Comparison of ENCODE assay signal across 23 cellular contexts in genomic region chr6:108853077-108853476, GRCh38.
"Had no signal": no experiment of that assay in that cellular context is flagged by ENCODE, and none has a peak within 500 bp of the region (broad histone marks: within the 10 kb centered on the region; RNA-seq: fewer than 3 reads in every experiment).

No MANE protein-coding gene starts in this region.

- H2AFZ ChIP-seq: neural progenitor cell, parathyroid adenoma had no signal

- H3K4me2 ChIP-seq: neural progenitor cell had no signal

- H3K27me3 ChIP-seq: neural progenitor cell, ovary, right lobe of liver, sigmoid colon, stomach, tibial artery, transverse colon, upper lobe of right lung, uterus had no signal

- H3K9ac ChIP-seq: neural progenitor cell, parathyroid adenoma had no signal

- H3K36me3 ChIP-seq: ovary, uterus had no signal

- H3K27ac ChIP-seq: neural progenitor cell, ovary, parathyroid adenoma, psoas muscle, right lobe of liver, sigmoid colon, stomach, transverse colon, upper lobe of right lung, uterus had no signal

- DNase-seq: natural killer cell; occipital lobe; ovary; posterior cingulate gyrus; psoas muscle; right cardiac atrium; right lobe of liver; sigmoid colon; small intestine; stimulated activated CD4-positive, alpha-beta T cell treated with anti-CD3 and anti-CD28 coated beads, Interleukin-15, amount 100 ng/mL, for 24 hours; stimulated activated CD4-positive, alpha-beta T cell treated with anti-CD3 and anti-CD28 coated beads, Interleukin-2, amount 100 ng/mL, for 24 hours; stimulated activated CD4-positive, alpha-beta T cell treated with anti-CD3 and anti-CD28 coated beads, Interleukin-2, amount 100 ng/mL, for 48 hours; stimulated activated CD4-positive, alpha-beta T cell treated with anti-CD3 and anti-CD28 coated beads, Interleukin-4, amount 100 ng/mL, for 24 hours; stimulated activated naive B cell treated with anti-CD40 and anti-IgM and Interleukin-4, amounts not matched to agents 10 μg/mL and 1 μg/mL and 100 μg/mL, for 72 hours; stimulated activated naive CD4-positive, alpha-beta T cell treated with Interleukin-2 at 50 U/mL for 16 hours; stomach; tibial artery; transverse colon; upper lobe of right lung; uterus had no signal

- H3K4me3 ChIP-seq: neural progenitor cell, ovary, psoas muscle, right lobe of liver, sigmoid colon, stomach, tibial artery, transverse colon, upper lobe of right lung, uterus had no signal

- ATAC-seq: natural killer cell; psoas muscle; right cardiac atrium; right lobe of liver; stimulated activated effector memory CD8-positive, alpha-beta T cell treated with anti-CD3 and anti-CD28 coated beads, Interleukin-12 subunit alpha, Interleukin-12 subunit beta, amount 100 ng/mL, for 72 hours; stimulated activated naive B cell treated with anti-CD40 and anti-IgM and Interleukin-4, amounts not matched to agents 10 μg/mL and 1 μg/mL and 100 μg/mL, for 72 hours; upper lobe of right lung had no signal

- H3K4me1 ChIP-seq: neural progenitor cell, uterus had no signal

- H3K9me3 ChIP-seq: right lobe of liver, tibial artery, upper lobe of right lung had no signal
